Comparison of ENCODE assay signal across 23 cellular contexts in genomic region chr20:40617594-40617993, GRCh38.
"Had no signal": no experiment of that assay in that cellular context is flagged by ENCODE, and none has a peak within 500 bp of the region (broad histone marks: within the 10 kb centered on the region; RNA-seq: fewer than 3 reads in every experiment).

No MANE protein-coding gene starts in this region.

- H3K27me3 ChIP-seq: adrenal gland, body of pancreas, vagina had no signal

- H3K36me3 ChIP-seq: adrenal gland, right atrium auricular region, spleen, vagina had no signal

- H3K27ac ChIP-seq: adrenal gland, body of pancreas, epithelial cell of prostate, right atrium auricular region, spleen, vagina, VCaP had no signal

- H3K9me3 ChIP-seq: adrenal gland, body of pancreas, right atrium auricular region, spleen, vagina had no signal

- H3K4me3 ChIP-seq: adrenal gland, body of pancreas, right atrium auricular region, spleen, vagina had no signal

- ATAC-seq: body of pancreas, left ventricle myocardium superior had no signal

- H3K4me1 ChIP-seq: adrenal gland, body of pancreas, right atrium auricular region, spleen, vagina had no signal

- DNase-seq: activated CD4-positive, alpha-beta memory T cell treated with anti-CD3 and anti-CD28 coated beads for 36 hours; activated CD4-positive, alpha-beta T cell treated with anti-CD3 and anti-CD28 coated beads for 4 hours; activated CD8-positive, alpha-beta memory T cell treated with anti-CD3 and anti-CD28 coated beads, Interleukin-2, amount 50 U/mL, for 4 hours; activated effector memory CD4-positive, alpha-beta T cell treated with anti-CD3 and anti-CD28 coated beads, Interleukin-2, amount 50 U/mL, for 16 hours; activated naive CD4-positive, alpha-beta T cell treated with anti-CD3 and anti-CD28 coated beads for 36 hours; activated naive CD8-positive, alpha-beta T cell treated with anti-CD3 and anti-CD28 coated beads for 36 hours; activated T-cell treated with anti-CD3 and anti-CD28 coated beads, Interleukin-2, amount 50 U/mL, for 1 hour; adrenal gland; aorta; body of pancreas; dermis blood vessel endothelial cell; effector CD8-positive, alpha-beta T cell; left ventricle myocardium superior; naive B cell; nucleus accumbens; spleen; stimulated activated CD4-positive, alpha-beta T cell treated with anti-CD3 and anti-CD28 coated beads, Interleukin-2, amount 100 ng/mL, for 48 hours; substantia nigra; T-helper 1 cell had no signal
